ENCODE assay signal across 18 cellular contexts in genomic region chr14:51781352-51781751, GRCh38.
DNase-seq lines count a peak whose midpoint lies in the region; ATAC-seq lines count a peak whose summit lies in the region.
"Had no signal": no experiment of that assay in that cellular context is flagged by ENCODE, and none has a peak within 500 bp of the region (broad histone marks: within the 10 kb centered on the region; RNA-seq: fewer than 3 reads in every experiment).

No MANE protein-coding gene starts in this region.

- peaks cover 5% of the 10 kb centered on the region for H3K27me3 Mint-ChIP-seq in activated naive CD4-positive, alpha-beta T cell treated with anti-CD3 and anti-CD28 coated beads, Interleukin-2, amount 50 U/mL, for 24 hours
- no peaks in the 10 kb centered on the region for H3K27me3 Mint-ChIP-seq in activated naive CD4-positive, alpha-beta T cell treated with anti-CD3 and anti-CD28 coated beads for 36 hours (ENCODE audit: low read depth)
- H3K27me3 Mint-ChIP-seq in naive thymus-derived CD8-positive, alpha-beta T cell: peaks cover 3 to 20% (median 12%) of the 10 kb centered on the region in 5 donors
- peaks cover 18% of the 10 kb centered on the region for H3K27me3 Mint-ChIP-seq in stimulated activated memory B cell treated with anti-CD40 and anti-IgM and Interleukin-4, amounts not matched to agents 10 μg/mL and 1 μg/mL and 100 μg/mL, for 72 hours
- H3K27me3 Mint-ChIP-seq in effector memory CD8-positive, alpha-beta T cell: peaks cover 27 to 68% of the 10 kb centered on the region in 2 donors

- no peak for DNase-seq in activated naive CD4-positive, alpha-beta T cell treated with anti-CD3 and anti-CD28 coated beads for 36 hours
- peak; percentile 56 for DNase-seq in Jurkat, Clone E6-1 (ENCODE audit: low read depth, low spot score)
- peak in 1 of 10 donors; percentile 6 for DNase-seq in naive thymus-derived CD8-positive, alpha-beta T cell
- DNase-seq in effector memory CD8-positive, alpha-beta T cell: no peak
- DNase-seq: AML-193; CD4-positive, alpha-beta memory T cell; CD8-positive, alpha-beta memory T cell; COR-L47; DMS 273 treated with DMSO at 0.1 percent for 48 hours; DMS153; DMS53; DMS79; GF-D8 had no signal

- POLR2A ChIA-PET in naive thymus-derived CD8-positive, alpha-beta T cell (lab: Charles Lee): no interaction called here

- peak; percentile 40 for ATAC-seq in naive thymus-derived CD8-positive, alpha-beta T cell
- ATAC-seq in stimulated activated memory B cell treated with anti-CD40 and anti-IgM and Interleukin-4, amounts not matched to agents 10 μg/mL and 1 μg/mL and 100 μg/mL, for 72 hours: no peak
- ATAC-seq in effector memory CD8-positive, alpha-beta T cell (replicated peaks): no peak
- ATAC-seq: A549 had no signal

- CTCF ChIA-PET in activated naive CD4-positive, alpha-beta T cell treated with anti-CD3 and anti-CD28 coated beads for 36 hours (lab: Charles Lee): interaction anchor here (0.7 to 7.0 kb wide), 9 partner anchors 25 to 773 kb away, joined by 3 to 45 read pairs (median 9); no protein-coding TSS in a partner anchor

- H3K9me3 Mint-ChIP-seq in activated naive CD4-positive, alpha-beta T cell treated with anti-CD3 and anti-CD28 coated beads, Interleukin-2, amount 50 U/mL, for 24 hours: peaks cover 14% of the 10 kb centered on the region
- peaks cover 12% of the 10 kb centered on the region for H3K9me3 Mint-ChIP-seq in activated naive CD4-positive, alpha-beta T cell treated with anti-CD3 and anti-CD28 coated beads for 36 hours
- H3K9me3 Mint-ChIP-seq in naive thymus-derived CD8-positive, alpha-beta T cell: peaks cover 0 to 19% (median 10%) of the 10 kb centered on the region in 9 donors
- H3K9me3 Mint-ChIP-seq in stimulated activated memory B cell treated with anti-CD40 and anti-IgM and Interleukin-4, amounts not matched to agents 10 μg/mL and 1 μg/mL and 100 μg/mL, for 72 hours: peaks cover 3% of the 10 kb centered on the region
- H3K9me3 Mint-ChIP-seq in effector memory CD8-positive, alpha-beta T cell: peaks cover 0 to 6% of the 10 kb centered on the region in 2 donors

- intact Hi-C loops in activated naive CD4-positive, alpha-beta T cell treated with anti-CD3 and anti-CD28 coated beads for 36 hours (cut with micrococcal nuclease): loop anchor here (5.0 to 10.0 kb wide), 4 partner anchors 66 to 1457 kb away; no protein-coding TSS in a partner anchor

- H3K4me3 ChIP-seq in Jurkat, Clone E6-1 (ENCODE audit: low read length): no peak overlapping the region
- H3K4me3 ChIP-seq: A549; BLaER1 treated with 17β-estradiol and CSF1 and Interleukin-3, amounts not matched to agents 10 nM and 100 nM had no signal

- H3K4me1 Mint-ChIP-seq in activated naive CD4-positive, alpha-beta T cell treated with anti-CD3 and anti-CD28 coated beads, Interleukin-2, amount 50 U/mL, for 24 hours: peaks cover 31% of the 10 kb centered on the region
- H3K4me1 Mint-ChIP-seq in activated naive CD4-positive, alpha-beta T cell treated with anti-CD3 and anti-CD28 coated beads for 36 hours (ENCODE audit: low read depth): peaks cover 39% of the 10 kb centered on the region
- H3K4me1 Mint-ChIP-seq in naive thymus-derived CD8-positive, alpha-beta T cell: peaks cover 7 to 21% (median 17%) of the 10 kb centered on the region in 4 donors
- H3K4me1 Mint-ChIP-seq in stimulated activated memory B cell treated with anti-CD40 and anti-IgM and Interleukin-4, amounts not matched to agents 10 μg/mL and 1 μg/mL and 100 μg/mL, for 72 hours: peaks cover 14% of the 10 kb centered on the region
- peaks cover 6 to 7% of the 10 kb centered on the region in 2 donors for H3K4me1 Mint-ChIP-seq in effector memory CD8-positive, alpha-beta T cell (ENCODE audit: low read depth in 2 of 2)

- H3K27ac Mint-ChIP-seq in activated naive CD4-positive, alpha-beta T cell treated with anti-CD3 and anti-CD28 coated beads, Interleukin-2, amount 50 U/mL, for 24 hours: peak overlapping the region; percentile 26
- no peak overlapping the region for H3K27ac Mint-ChIP-seq in activated naive CD4-positive, alpha-beta T cell treated with anti-CD3 and anti-CD28 coated beads for 36 hours
- peak overlapping the region in 5 of 10 donors; percentile 4 to 60 (median 47) for H3K27ac Mint-ChIP-seq in naive thymus-derived CD8-positive, alpha-beta T cell
- H3K27ac Mint-ChIP-seq in stimulated activated memory B cell treated with anti-CD40 and anti-IgM and Interleukin-4, amounts not matched to agents 10 μg/mL and 1 μg/mL and 100 μg/mL, for 72 hours: no peak overlapping the region
- H3K27ac Mint-ChIP-seq in effector memory CD8-positive, alpha-beta T cell: no peak overlapping the region
- H3K27ac Mint-ChIP-seq: B cell; CD4-positive, alpha-beta memory T cell; CD8-positive, alpha-beta memory T cell had no signal

- no peak overlapping the region for H3K4me3 Mint-ChIP-seq in activated naive CD4-positive, alpha-beta T cell treated with anti-CD3 and anti-CD28 coated beads, Interleukin-2, amount 50 U/mL, for 24 hours
- H3K4me3 Mint-ChIP-seq in activated naive CD4-positive, alpha-beta T cell treated with anti-CD3 and anti-CD28 coated beads for 36 hours: no peak overlapping the region
- H3K4me3 Mint-ChIP-seq in naive thymus-derived CD8-positive, alpha-beta T cell: peak overlapping the region in 2 of 10 donors; percentile 15 to 22
- H3K4me3 Mint-ChIP-seq in stimulated activated memory B cell treated with anti-CD40 and anti-IgM and Interleukin-4, amounts not matched to agents 10 μg/mL and 1 μg/mL and 100 μg/mL, for 72 hours: no peak overlapping the region
- no peak overlapping the region for H3K4me3 Mint-ChIP-seq in effector memory CD8-positive, alpha-beta T cell
- H3K4me3 Mint-ChIP-seq: B cell; CD4-positive, alpha-beta memory T cell; CD8-positive, alpha-beta memory T cell had no signal

- peaks cover 5% of the 10 kb centered on the region for H3K36me3 Mint-ChIP-seq in activated naive CD4-positive, alpha-beta T cell treated with anti-CD3 and anti-CD28 coated beads, Interleukin-2, amount 50 U/mL, for 24 hours
- H3K36me3 Mint-ChIP-seq in activated naive CD4-positive, alpha-beta T cell treated with anti-CD3 and anti-CD28 coated beads for 36 hours (ENCODE audit: low read depth): peaks cover 5% of the 10 kb centered on the region
- peaks cover 0 to 17% (median 12%) of the 10 kb centered on the region in 3 donors for H3K36me3 Mint-ChIP-seq in naive thymus-derived CD8-positive, alpha-beta T cell
- H3K36me3 Mint-ChIP-seq in stimulated activated memory B cell treated with anti-CD40 and anti-IgM and Interleukin-4, amounts not matched to agents 10 μg/mL and 1 μg/mL and 100 μg/mL, for 72 hours: no peaks in the 10 kb centered on the region
- H3K36me3 Mint-ChIP-seq in effector memory CD8-positive, alpha-beta T cell (ENCODE audit: insufficient read depth): peaks cover 1% of the 10 kb centered on the region

Comparison
In these comparisons a context has a peak if more than half of its experiments do, and no peak if none do; other contexts are left out.
1. ATAC-seq: peak in naive thymus-derived CD8-positive, alpha-beta T cell (2 of 2); none in stimulated activated memory B cell treated with anti-CD40 and anti-IgM and Interleukin-4, amounts not matched to agents 10 μg/mL and 1 μg/mL and 100 μg/mL, for 72 hours (single experiment) and effector memory CD8-positive, alpha-beta T cell (single experiment).